In the genomic region with DNA sequence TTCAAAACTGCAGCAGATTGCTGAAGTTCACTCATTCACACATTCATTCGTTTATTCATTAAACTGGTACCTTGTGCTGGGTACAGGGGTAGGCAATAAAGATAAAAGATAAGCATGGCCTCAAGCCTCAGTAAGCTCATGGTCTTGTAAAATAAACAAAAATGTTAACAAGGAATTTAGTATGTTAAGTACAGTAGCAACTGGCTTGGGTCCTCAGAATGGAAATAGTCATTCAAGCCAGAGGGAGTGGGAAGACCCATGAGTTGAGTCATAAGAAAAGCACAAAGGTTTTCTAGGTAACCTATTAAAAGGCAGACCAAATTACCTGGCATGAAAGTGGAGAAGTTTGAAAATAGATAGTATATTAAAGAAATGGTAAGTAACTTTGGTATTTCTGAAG, we compare ENCODE assay signal across 17 cellular contexts.
A peak's percentile ranks its signal among the peaks of the same experiment; 100 is the strongest.
DNase-seq lines count a peak whose midpoint lies in the region; ATAC-seq and TF ChIP-seq lines count a peak whose summit lies in the region.
"Had no signal": no experiment of that assay in that cellular context is flagged by ENCODE, and none has a peak within 500 bp of the region (broad histone marks: within the 10 kb centered on the region; RNA-seq: fewer than 3 reads in every experiment).

No MANE protein-coding gene starts in this region.

- in situ Hi-C loops in IMR-90 (cut with MboI; ENCODE audit: low sequenced_read_pairs): no loop called here

- WGBS in IMR-90 (ENCODE audit: extremely low coverage in 2 of 2, insufficient read length in 1 of 2), 2 experiments: no CpG with 5 or more reads among the region's 1 CpG
- 88 to 96% (median 93%) methylated on average over 1 of the region's 1 CpG for WGBS in spleen, 5 donors

- H4K20me1 ChIP-seq in IMR-90 (ENCODE audit: insufficient read depth, low read length): no peaks in the 10 kb centered on the region

- no peaks in the 10 kb centered on the region for H3K27me3 ChIP-seq in IMR-90 (ENCODE audit: control insufficient read depth, insufficient read depth, low read length)
- H3K27me3 ChIP-seq in spleen (replicated peaks in 1 of 7): no peaks in the 10 kb centered on the region
- H3K27me3 ChIP-seq: colonic mucosa, heart left ventricle, stomach had no signal

- H2AFZ ChIP-seq in IMR-90 (replicated peaks; ENCODE audit: low read length, poor library complexity): no peak overlapping the region

- DNase-seq in IMR-90 (peak; percentile 25), renal cortical epithelial cell (ENCODE audit: low read depth) (peak; percentile 80), spleen (no peak), NCI-H2227 (lab: John Stamatoyannopoulos, UW; ENCODE audit: unreplicated experiment) (no peak), mucosa of gallbladder (ENCODE audit: low spot score) (no peak)
- DNase-seq: activated CD4-positive, alpha-beta T cell treated with anti-CD3 and anti-CD28 coated beads for 1 hour; activated naive CD8-positive, alpha-beta T cell treated with anti-CD3 and anti-CD28 coated beads, Interleukin-2, amount 10 ng/mL, durations not matched to agents 7 days and 5 days; colonic mucosa; heart left ventricle; immature natural killer cell; NCI-H524 treated with DMSO at 0.1 percent for 48 hours; stimulated activated CD4-positive, alpha-beta T cell treated with anti-CD3 and anti-CD28 coated beads, Interleukin-2, amount 100 ng/mL, for 48 hours; stomach; trophoblast cell had no signal

- ATAC-seq in GM18909 (IDR thresholded peaks at IDR 0.05; ENCODE audit: poor library complexity, unreplicated experiment) (peak; percentile 71), HG02884 (IDR thresholded peaks at IDR 0.05; ENCODE audit: unreplicated experiment) (peak; percentile 50), IMR-90 (ENCODE audit: low read depth) (no peak)
- ATAC-seq: heart left ventricle had no signal

- H2BK120ac ChIP-seq in IMR-90 (ENCODE audit: low read depth, low read length): no peak overlapping the region

- H3K4me3 ChIP-seq in IMR-90 (ENCODE audit: insufficient read depth, low read depth, low read length) (no peak overlapping the region), spleen (no peak overlapping the region)
- H3K4me3 ChIP-seq: colonic mucosa, heart left ventricle, stomach had no signal

- H3K14ac ChIP-seq in IMR-90 (replicated peaks; ENCODE audit: low read depth, low read length): no peak overlapping the region

- no peak overlapping the region for H4K8ac ChIP-seq in IMR-90 (ENCODE audit: low read depth in 2 of 2, low read length in 2 of 2)

- BruUV-seq in IMR-90 (replicated peaks; lab: Mats Ljungman, UMichigan): no TSS peak

- POLR2A ChIA-PET in IMR-90 (lab: Charles Lee; ENCODE audit: unreplicated experiment): no interaction called here

- TF ChIP-seq CTCF in IMR-90 (conservative IDR thresholded peaks at IDR 0.05; ENCODE audit: low read depth, low read length): no peak
- no peak for TF ChIP-seq CTCF in spleen (IDR thresholded peaks at IDR 0.05 in 8 of 11, conservative IDR thresholded peaks at IDR 0.05 in 3 of 11)

- H2BK20ac ChIP-seq in IMR-90 (ENCODE audit: low read depth, low read length): no peak overlapping the region

- dilution Hi-C loops in IMR-90 (cut with HindIII; ENCODE audit: low sequenced_read_pairs, unreplicated experiment): no loop called here

- no peak overlapping the region for H4K91ac ChIP-seq in IMR-90 (ENCODE audit: insufficient read depth, low read depth, low read length)

- TF ChIP-seq POLR2A in IMR-90 (IDR thresholded peaks at IDR 0.05; ENCODE audit: low read depth, low read length) (no peak), spleen (IDR thresholded peaks at IDR 0.05) (no peak)

- H2BK15ac ChIP-seq in IMR-90 (ENCODE audit: low read depth, low read length): no peak overlapping the region

- H3K4me1 ChIP-seq in IMR-90 (ENCODE audit: control insufficient read depth, insufficient read depth, low read length) (peaks cover 10% of the 10 kb centered on the region), spleen (no peaks in the 10 kb centered on the region)
- H3K4me1 ChIP-seq: colonic mucosa, heart left ventricle, stomach had no signal

- H3K4me2 ChIP-seq in IMR-90 (ENCODE audit: low read depth, low read length): no peak overlapping the region
- H3K4me2 ChIP-seq: KMS-11 had no signal

- H3K9me3 ChIP-seq in IMR-90 (ENCODE audit: control insufficient read depth, insufficient read depth, low read length) (no peaks in the 10 kb centered on the region), spleen (no peaks in the 10 kb centered on the region)
- H3K9me3 ChIP-seq: colonic mucosa, heart left ventricle, stomach had no signal

- peaks cover 7% of the 10 kb centered on the region; the same call in 1 of the 2 replicates for H3K9me1 ChIP-seq in IMR-90 (ENCODE audit: insufficient read depth, low read length)

- no peak overlapping the region for H2BK5ac ChIP-seq in IMR-90 (ENCODE audit: low read depth, low read length, poor library complexity, severe bottlenecking)

- H2AK9ac ChIP-seq in IMR-90 (replicated peaks; ENCODE audit: low read depth, low read length, poor library complexity): no peak overlapping the region

- TF ChIP-seq RAD21 in IMR-90 (IDR thresholded peaks at IDR 0.05; ENCODE audit: low read length): no peak

- CTCF ChIA-PET in IMR-90 (lab: Yijun Ruan, JAX): interaction anchor here (0.7 kb wide), 1 partner anchor 276 kb away, joined by 3 read pairs; no protein-coding TSS in a partner anchor

- intact Hi-C loops in IMR-90 (cut with micrococcal nuclease): no loop called here
- intact Hi-C loops in spleen (cut with DNase I; ENCODE audit: low total_unique reads): no loop called here

- H3K23ac ChIP-seq in IMR-90 (ENCODE audit: low read depth, low read length): no peak overlapping the region

- no peak overlapping the region for H3K27ac ChIP-seq in IMR-90 (ENCODE audit: insufficient read depth, low read length)
- no peak overlapping the region for H3K27ac ChIP-seq in spleen
- H3K27ac ChIP-seq: colonic mucosa, heart left ventricle, KMS-11, stomach had no signal

- no peak overlapping the region for H4K5ac ChIP-seq in IMR-90 (ENCODE audit: low read depth, low read length)

- H3K36me3 ChIP-seq in IMR-90 (ENCODE audit: control insufficient read depth, insufficient read depth, low read length): no peaks in the 10 kb centered on the region
- H3K36me3 ChIP-seq in spleen: no peaks in the 10 kb centered on the region
- H3K36me3 ChIP-seq: colonic mucosa, stomach had no signal

- H3K56ac ChIP-seq in IMR-90 (ENCODE audit: extremely low read depth, insufficient read depth, low read length): no peak overlapping the region

- no peaks in the 10 kb centered on the region; a peak in 1 of 4 replicates for H3K79me1 ChIP-seq in IMR-90 (ENCODE audit: low read depth in 1 of 2, low read length in 2 of 2)

- H3K4ac ChIP-seq in IMR-90 (ENCODE audit: low read depth, low read length): no peak overlapping the region

- H3K9ac ChIP-seq in IMR-90 (ENCODE audit: low read depth, low read length): no peak overlapping the region
- H3K9ac ChIP-seq: KMS-11 had no signal

- no peak overlapping the region for H2AK5ac ChIP-seq in IMR-90 (ENCODE audit: low read depth, low read length)

- no peak overlapping the region for H3K18ac ChIP-seq in IMR-90 (ENCODE audit: low read depth, low read length)

TF ChIP-seq in IMR-90, 13 proteins besides CTCF, POLR2A, EP300 and RAD21:
- TF ChIP-seq FOS (IDR thresholded peaks at IDR 0.05; ENCODE audit: low read depth, low read length): no peak

Comparison
In these comparisons a context has a peak if more than half of its experiments do, and no peak if none do; other contexts are left out.
1. DNase-seq: peak in IMR-90 (single experiment) and renal cortical epithelial cell (single experiment); none in spleen (single experiment), NCI-H2227 (single experiment) and mucosa of gallbladder (single experiment).